Comparison of ENCODE assay signal across 1 cellular context in genomic region chr14:23094666-23095195, GRCh38.
TF ChIP-seq lines count a peak whose summit lies in the region.

A gene with protein sequence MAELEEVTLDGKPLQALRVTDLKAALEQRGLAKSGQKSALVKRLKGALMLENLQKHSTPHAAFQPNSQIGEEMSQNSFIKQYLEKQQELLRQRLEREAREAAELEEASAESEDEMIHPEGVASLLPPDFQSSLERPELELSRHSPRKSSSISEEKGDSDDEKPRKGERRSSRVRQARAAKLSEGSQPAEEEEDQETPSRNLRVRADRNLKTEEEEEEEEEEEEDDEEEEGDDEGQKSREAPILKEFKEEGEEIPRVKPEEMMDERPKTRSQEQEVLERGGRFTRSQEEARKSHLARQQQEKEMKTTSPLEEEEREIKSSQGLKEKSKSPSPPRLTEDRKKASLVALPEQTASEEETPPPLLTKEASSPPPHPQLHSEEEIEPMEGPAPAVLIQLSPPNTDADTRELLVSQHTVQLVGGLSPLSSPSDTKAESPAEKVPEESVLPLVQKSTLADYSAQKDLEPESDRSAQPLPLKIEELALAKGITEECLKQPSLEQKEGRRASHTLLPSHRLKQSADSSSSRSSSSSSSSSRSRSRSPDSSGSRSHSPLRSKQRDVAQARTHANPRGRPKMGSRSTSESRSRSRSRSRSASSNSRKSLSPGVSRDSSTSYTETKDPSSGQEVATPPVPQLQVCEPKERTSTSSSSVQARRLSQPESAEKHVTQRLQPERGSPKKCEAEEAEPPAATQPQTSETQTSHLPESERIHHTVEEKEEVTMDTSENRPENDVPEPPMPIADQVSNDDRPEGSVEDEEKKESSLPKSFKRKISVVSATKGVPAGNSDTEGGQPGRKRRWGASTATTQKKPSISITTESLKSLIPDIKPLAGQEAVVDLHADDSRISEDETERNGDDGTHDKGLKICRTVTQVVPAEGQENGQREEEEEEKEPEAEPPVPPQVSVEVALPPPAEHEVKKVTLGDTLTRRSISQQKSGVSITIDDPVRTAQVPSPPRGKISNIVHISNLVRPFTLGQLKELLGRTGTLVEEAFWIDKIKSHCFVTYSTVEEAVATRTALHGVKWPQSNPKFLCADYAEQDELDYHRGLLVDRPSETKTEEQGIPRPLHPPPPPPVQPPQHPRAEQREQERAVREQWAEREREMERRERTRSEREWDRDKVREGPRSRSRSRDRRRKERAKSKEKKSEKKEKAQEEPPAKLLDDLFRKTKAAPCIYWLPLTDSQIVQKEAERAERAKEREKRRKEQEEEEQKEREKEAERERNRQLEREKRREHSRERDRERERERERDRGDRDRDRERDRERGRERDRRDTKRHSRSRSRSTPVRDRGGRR (minus strand): TSS chr14:23095136. CDS start chr14:23095112, 24 bp downstream.

TF ChIP-seq in K562, 482 proteins besides CTCF, POLR2A, EP300 and RAD21 (continued from another document and continues in another):
- peak; percentile 60 to 70 for TF ChIP-seq E2F6 (IDR thresholded peaks at IDR 0.05; ENCODE audit: borderline replicate concordance in 1 of 2, extremely low read depth in 1 of 2, insufficient read depth in 1 of 2, insufficient read length in 1 of 2, low read depth in 1 of 2, low read length in 1 of 2, poor library complexity in 1 of 2, severe bottlenecking in 1 of 2)
- TF ChIP-seq GABPB1 (CRISPR knock-in tag; IDR thresholded peaks at IDR 0.05): peak; percentile 78
- no peak for TF ChIP-seq ILK (tag; IDR thresholded peaks at IDR 0.05; ENCODE audit: borderline replicate concordance, low read depth)
- TF ChIP-seq, protein P1, sequence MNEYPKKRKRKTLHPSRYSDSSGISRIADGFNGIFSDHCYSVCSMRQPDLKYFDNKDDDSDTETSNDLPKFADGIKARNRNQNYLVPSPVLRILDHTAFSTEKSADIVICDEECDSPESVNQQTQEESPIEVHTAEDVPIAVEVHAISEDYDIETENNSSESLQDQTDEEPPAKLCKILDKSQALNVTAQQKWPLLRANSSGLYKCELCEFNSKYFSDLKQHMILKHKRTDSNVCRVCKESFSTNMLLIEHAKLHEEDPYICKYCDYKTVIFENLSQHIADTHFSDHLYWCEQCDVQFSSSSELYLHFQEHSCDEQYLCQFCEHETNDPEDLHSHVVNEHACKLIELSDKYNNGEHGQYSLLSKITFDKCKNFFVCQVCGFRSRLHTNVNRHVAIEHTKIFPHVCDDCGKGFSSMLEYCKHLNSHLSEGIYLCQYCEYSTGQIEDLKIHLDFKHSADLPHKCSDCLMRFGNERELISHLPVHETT (CRISPR knock-in tag; conservative IDR thresholded peaks at IDR 0.05 in 1 of 2, IDR thresholded peaks at IDR 0.05 in 1 of 2): peak in 1 of 2 experiments; percentile 35; a peak in 2 of 4 replicates
- TF ChIP-seq, protein P2, sequence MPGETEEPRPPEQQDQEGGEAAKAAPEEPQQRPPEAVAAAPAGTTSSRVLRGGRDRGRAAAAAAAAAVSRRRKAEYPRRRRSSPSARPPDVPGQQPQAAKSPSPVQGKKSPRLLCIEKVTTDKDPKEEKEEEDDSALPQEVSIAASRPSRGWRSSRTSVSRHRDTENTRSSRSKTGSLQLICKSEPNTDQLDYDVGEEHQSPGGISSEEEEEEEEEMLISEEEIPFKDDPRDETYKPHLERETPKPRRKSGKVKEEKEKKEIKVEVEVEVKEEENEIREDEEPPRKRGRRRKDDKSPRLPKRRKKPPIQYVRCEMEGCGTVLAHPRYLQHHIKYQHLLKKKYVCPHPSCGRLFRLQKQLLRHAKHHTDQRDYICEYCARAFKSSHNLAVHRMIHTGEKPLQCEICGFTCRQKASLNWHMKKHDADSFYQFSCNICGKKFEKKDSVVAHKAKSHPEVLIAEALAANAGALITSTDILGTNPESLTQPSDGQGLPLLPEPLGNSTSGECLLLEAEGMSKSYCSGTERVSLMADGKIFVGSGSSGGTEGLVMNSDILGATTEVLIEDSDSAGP (CRISPR knock-in tag; IDR thresholded peaks at IDR 0.05): peak; percentile 23; the same call in 1 of the 2 replicates
- peak; percentile 49 for TF ChIP-seq FIP1L1 (IDR thresholded peaks at IDR 0.05; ENCODE audit: low read depth, low read length, poor library complexity, severe bottlenecking)
- TF ChIP-seq, protein P3, sequence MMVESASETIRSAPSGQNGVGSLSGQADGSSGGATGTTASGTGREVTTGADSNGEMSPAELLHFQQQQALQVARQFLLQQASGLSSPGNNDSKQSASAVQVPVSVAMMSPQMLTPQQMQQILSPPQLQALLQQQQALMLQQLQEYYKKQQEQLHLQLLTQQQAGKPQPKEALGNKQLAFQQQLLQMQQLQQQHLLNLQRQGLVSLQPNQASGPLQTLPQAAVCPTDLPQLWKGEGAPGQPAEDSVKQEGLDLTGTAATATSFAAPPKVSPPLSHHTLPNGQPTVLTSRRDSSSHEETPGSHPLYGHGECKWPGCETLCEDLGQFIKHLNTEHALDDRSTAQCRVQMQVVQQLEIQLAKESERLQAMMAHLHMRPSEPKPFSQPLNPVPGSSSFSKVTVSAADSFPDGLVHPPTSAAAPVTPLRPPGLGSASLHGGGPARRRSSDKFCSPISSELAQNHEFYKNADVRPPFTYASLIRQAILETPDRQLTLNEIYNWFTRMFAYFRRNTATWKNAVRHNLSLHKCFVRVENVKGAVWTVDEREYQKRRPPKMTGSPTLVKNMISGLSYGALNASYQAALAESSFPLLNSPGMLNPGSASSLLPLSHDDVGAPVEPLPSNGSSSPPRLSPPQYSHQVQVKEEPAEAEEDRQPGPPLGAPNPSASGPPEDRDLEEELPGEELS (CRISPR knock-in tag; IDR thresholded peaks at IDR 0.05; ENCODE audit: borderline replicate concordance): peak; percentile 93
- TF ChIP-seq, protein P4, sequence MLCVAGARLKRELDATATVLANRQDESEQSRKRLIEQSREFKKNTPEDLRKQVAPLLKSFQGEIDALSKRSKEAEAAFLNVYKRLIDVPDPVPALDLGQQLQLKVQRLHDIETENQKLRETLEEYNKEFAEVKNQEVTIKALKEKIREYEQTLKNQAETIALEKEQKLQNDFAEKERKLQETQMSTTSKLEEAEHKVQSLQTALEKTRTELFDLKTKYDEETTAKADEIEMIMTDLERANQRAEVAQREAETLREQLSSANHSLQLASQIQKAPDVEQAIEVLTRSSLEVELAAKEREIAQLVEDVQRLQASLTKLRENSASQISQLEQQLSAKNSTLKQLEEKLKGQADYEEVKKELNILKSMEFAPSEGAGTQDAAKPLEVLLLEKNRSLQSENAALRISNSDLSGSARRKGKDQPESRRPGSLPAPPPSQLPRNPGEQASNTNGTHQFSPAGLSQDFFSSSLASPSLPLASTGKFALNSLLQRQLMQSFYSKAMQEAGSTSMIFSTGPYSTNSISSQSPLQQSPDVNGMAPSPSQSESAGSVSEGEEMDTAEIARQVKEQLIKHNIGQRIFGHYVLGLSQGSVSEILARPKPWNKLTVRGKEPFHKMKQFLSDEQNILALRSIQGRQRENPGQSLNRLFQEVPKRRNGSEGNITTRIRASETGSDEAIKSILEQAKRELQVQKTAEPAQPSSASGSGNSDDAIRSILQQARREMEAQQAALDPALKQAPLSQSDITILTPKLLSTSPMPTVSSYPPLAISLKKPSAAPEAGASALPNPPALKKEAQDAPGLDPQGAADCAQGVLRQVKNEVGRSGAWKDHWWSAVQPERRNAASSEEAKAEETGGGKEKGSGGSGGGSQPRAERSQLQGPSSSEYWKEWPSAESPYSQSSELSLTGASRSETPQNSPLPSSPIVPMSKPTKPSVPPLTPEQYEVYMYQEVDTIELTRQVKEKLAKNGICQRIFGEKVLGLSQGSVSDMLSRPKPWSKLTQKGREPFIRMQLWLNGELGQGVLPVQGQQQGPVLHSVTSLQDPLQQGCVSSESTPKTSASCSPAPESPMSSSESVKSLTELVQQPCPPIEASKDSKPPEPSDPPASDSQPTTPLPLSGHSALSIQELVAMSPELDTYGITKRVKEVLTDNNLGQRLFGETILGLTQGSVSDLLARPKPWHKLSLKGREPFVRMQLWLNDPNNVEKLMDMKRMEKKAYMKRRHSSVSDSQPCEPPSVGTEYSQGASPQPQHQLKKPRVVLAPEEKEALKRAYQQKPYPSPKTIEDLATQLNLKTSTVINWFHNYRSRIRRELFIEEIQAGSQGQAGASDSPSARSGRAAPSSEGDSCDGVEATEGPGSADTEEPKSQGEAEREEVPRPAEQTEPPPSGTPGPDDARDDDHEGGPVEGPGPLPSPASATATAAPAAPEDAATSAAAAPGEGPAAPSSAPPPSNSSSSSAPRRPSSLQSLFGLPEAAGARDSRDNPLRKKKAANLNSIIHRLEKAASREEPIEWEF (CRISPR knock-in tag; IDR thresholded peaks at IDR 0.05): no peak
- 0 out of 4 replicates have a peak, but pooled peaks of 1 of the 2 experiments have one; percentile 30 for TF ChIP-seq KDM4B (IDR thresholded peaks at IDR 0.05; ENCODE audit: borderline replicate concordance in 2 of 2, low read depth in 1 of 2)
- TF ChIP-seq KLF16 (IDR thresholded peaks at IDR 0.05): no peak
- TF ChIP-seq EWSR1 (IDR thresholded peaks at IDR 0.05; ENCODE audit: borderline replicate concordance, low read depth, partially characterized antibody): no peak
- 0 out of 2 replicates have a peak, but pooled peaks have one; percentile 46 for TF ChIP-seq TCF7 (IDR thresholded peaks at IDR 0.05; ENCODE audit: borderline replicate concordance)
- no peak for TF ChIP-seq ZNF780A (CRISPR knock-in tag; IDR thresholded peaks at IDR 0.05)
- TF ChIP-seq GMEB1 (CRISPR knock-in tag; IDR thresholded peaks at IDR 0.05): 0 out of 2 replicates have a peak, but pooled peaks have one; percentile 31
- TF ChIP-seq ETV6 (IDR thresholded peaks at IDR 0.05; ENCODE audit: borderline replicate concordance in 1 of 2, low read depth in 2 of 2, low read length in 1 of 2): no peak
- TF ChIP-seq ETV6 (CRISPR knock-in tag; IDR thresholded peaks at IDR 0.05; ENCODE audit: borderline replicate concordance): no peak; the same call in 1 of the 2 replicates
- peak; percentile 72; the same call in 1 of the 2 replicates for TF ChIP-seq SIN3B (IDR thresholded peaks at IDR 0.05; ENCODE audit: low read depth)
- TF ChIP-seq PML (IDR thresholded peaks at IDR 0.05; ENCODE audit: low read length): peak; percentile 79
- 0 out of 2 replicates have a peak, but pooled peaks have one; percentile 85 for TF ChIP-seq ERF (CRISPR knock-in tag; IDR thresholded peaks at IDR 0.05)
- TF ChIP-seq ZNF57 (CRISPR knock-in tag; IDR thresholded peaks at IDR 0.05): peak; percentile 68; the same call in 1 of the 2 replicates
- TF ChIP-seq IRF1 (CRISPR knock-in tag; IDR thresholded peaks at IDR 0.05; ENCODE audit: borderline replicate concordance): 0 out of 2 replicates have a peak, but pooled peaks have one; percentile 19
- TF ChIP-seq ZNF23 (CRISPR knock-in tag; IDR thresholded peaks at IDR 0.05): no peak
- TF ChIP-seq, protein P5, sequence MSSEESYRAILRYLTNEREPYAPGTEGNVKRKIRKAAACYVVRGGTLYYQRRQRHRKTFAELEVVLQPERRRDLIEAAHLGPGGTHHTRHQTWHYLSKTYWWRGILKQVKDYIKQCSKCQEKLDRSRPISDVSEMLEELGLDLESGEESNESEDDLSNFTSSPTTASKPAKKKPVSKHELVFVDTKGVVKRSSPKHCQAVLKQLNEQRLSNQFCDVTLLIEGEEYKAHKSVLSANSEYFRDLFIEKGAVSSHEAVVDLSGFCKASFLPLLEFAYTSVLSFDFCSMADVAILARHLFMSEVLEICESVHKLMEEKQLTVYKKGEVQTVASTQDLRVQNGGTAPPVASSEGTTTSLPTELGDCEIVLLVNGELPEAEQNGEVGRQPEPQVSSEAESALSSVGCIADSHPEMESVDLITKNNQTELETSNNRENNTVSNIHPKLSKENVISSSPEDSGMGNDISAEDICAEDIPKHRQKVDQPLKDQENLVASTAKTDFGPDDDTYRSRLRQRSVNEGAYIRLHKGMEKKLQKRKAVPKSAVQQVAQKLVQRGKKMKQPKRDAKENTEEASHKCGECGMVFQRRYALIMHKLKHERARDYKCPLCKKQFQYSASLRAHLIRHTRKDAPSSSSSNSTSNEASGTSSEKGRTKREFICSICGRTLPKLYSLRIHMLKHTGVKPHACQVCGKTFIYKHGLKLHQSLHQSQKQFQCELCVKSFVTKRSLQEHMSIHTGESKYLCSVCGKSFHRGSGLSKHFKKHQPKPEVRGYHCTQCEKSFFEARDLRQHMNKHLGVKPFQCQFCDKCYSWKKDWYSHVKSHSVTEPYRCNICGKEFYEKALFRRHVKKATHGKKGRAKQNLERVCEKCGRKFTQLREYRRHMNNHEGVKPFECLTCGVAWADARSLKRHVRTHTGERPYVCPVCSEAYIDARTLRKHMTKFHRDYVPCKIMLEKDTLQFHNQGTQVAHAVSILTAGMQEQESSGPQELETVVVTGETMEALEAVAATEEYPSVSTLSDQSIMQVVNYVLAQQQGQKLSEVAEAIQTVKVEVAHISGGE (CRISPR knock-in tag; IDR thresholded peaks at IDR 0.05): 0 out of 6 replicates have a peak, but pooled peaks of 1 of the 3 experiments have one; percentile 57
- TF ChIP-seq YY1 (IDR thresholded peaks at IDR 0.05; ENCODE audit: borderline replicate concordance in 1 of 3, control insufficient read depth in 1 of 3, extremely low read depth in 1 of 3, insufficient read depth in 3 of 3, insufficient read length in 1 of 3, insufficient replicate concordance in 2 of 3, low read depth in 1 of 3, low read length in 2 of 3): peak; percentile 88 to 98 (median 92)
- no peak for TF ChIP-seq ZNF707 (CRISPR knock-in tag; conservative IDR thresholded peaks at IDR 0.05)
- peak; percentile 88 for TF ChIP-seq CHD1 (IDR thresholded peaks at IDR 0.05; ENCODE audit: low read length)
- TF ChIP-seq SREBF2 (CRISPR knock-in tag; IDR thresholded peaks at IDR 0.05): peak; percentile 80; the same call in 1 of the 2 replicates
- 0 out of 2 replicates have a peak, but pooled peaks have one; percentile 37 for TF ChIP-seq TCF3 (CRISPR knock-in tag; IDR thresholded peaks at IDR 0.05)
- TF ChIP-seq NR1H2 (CRISPR knock-in tag; IDR thresholded peaks at IDR 0.05): 0 out of 2 replicates have a peak, but pooled peaks have one; percentile 51
- TF ChIP-seq MTA3 (IDR thresholded peaks at IDR 0.05; ENCODE audit: borderline replicate concordance): peak; percentile 81; the same call in 1 of the 2 replicates
- TF ChIP-seq SUPT5H (IDR thresholded peaks at IDR 0.05): peak; percentile 95
